10 cellular contexts compared by ENCODE assay signal in genomic region chr15:52783929-52784798, GRCh38. TPM values are rescaled to one million over a fixed set of nuclear protein-coding genes. Genes with fewer than 3 reads are reported as not detected.
DNase-seq lines count a peak whose midpoint lies in the region; ATAC-seq, FAIRE-seq and TF ChIP-seq lines count a peak whose summit lies in the region.
"Had no signal": no experiment of that assay in that cellular context is flagged by ENCODE, and none has a peak within 500 bp of the region (broad histone marks: within the 10 kb centered on the region; RNA-seq: fewer than 3 reads in every experiment).

No MANE protein-coding gene starts in this region.

- peaks cover 55% of the 10 kb centered on the region for H3K27me3 ChIP-seq in thoracic aorta (replicated peaks; ENCODE audit: insufficient read depth)

- peak; percentile 19 for TF ChIP-seq CTCF in thoracic aorta (IDR thresholded peaks at IDR 0.05)

- H3K36me3 ChIP-seq in thoracic aorta, result no peaks in the 10 kb centered on the region

- ATAC-seq in activated CD8-positive, alpha-beta memory T cell treated with anti-CD3 and anti-CD28 coated beads, Interleukin-2, amount 10 ng/mL, durations not matched to agents 7 days and 5 days, result no peak
- no peak for ATAC-seq in thoracic aorta (ENCODE audit: insufficient number of reproducible peaks, low FRiP score, low read depth)

- no peaks in the 10 kb centered on the region for H3K36me3 Mint-ChIP-seq in activated naive CD4-positive, alpha-beta T cell treated with anti-CD3 and anti-CD28 coated beads, Interleukin-2, amount 10 ng/mL, durations not matched to agents 7 days and 5 days
- H3K36me3 Mint-ChIP-seq in activated CD8-positive, alpha-beta memory T cell treated with anti-CD3 and anti-CD28 coated beads, Interleukin-2, amount 10 ng/mL, durations not matched to agents 7 days and 5 days, result no peaks in the 10 kb centered on the region

- no peak for FAIRE-seq in GM12891 (lab: Jason Lieb, UNC)

- H3K4me1 Mint-ChIP-seq in activated naive CD4-positive, alpha-beta T cell treated with anti-CD3 and anti-CD28 coated beads, Interleukin-2, amount 10 ng/mL, durations not matched to agents 7 days and 5 days, result peaks cover 25% of the 10 kb centered on the region
- peaks cover 15% of the 10 kb centered on the region for H3K4me1 Mint-ChIP-seq in activated CD8-positive, alpha-beta memory T cell treated with anti-CD3 and anti-CD28 coated beads, Interleukin-2, amount 10 ng/mL, durations not matched to agents 7 days and 5 days

- H3K4me3 Mint-ChIP-seq in activated naive CD4-positive, alpha-beta T cell treated with anti-CD3 and anti-CD28 coated beads, Interleukin-2, amount 10 ng/mL, durations not matched to agents 7 days and 5 days, result no peak overlapping the region
- H3K4me3 Mint-ChIP-seq in activated CD8-positive, alpha-beta memory T cell treated with anti-CD3 and anti-CD28 coated beads, Interleukin-2, amount 10 ng/mL, durations not matched to agents 7 days and 5 days, result no peak overlapping the region

- CTCF ChIA-PET in activated naive CD4-positive, alpha-beta T cell treated with anti-CD3 and anti-CD28 coated beads, Interleukin-2, amount 10 ng/mL, durations not matched to agents 7 days and 5 days (lab: Charles Lee), result interaction anchor here (1.4 to 1.5 kb wide), 2 partner anchors 18 to 19 kb away, joined by 4 to 5 read pairs; no protein-coding TSS in a partner anchor
- CTCF ChIA-PET in activated CD8-positive, alpha-beta memory T cell treated with anti-CD3 and anti-CD28 coated beads, Interleukin-2, amount 10 ng/mL, durations not matched to agents 7 days and 5 days (lab: Charles Lee), result interaction anchor here (1.5 kb wide), 1 partner anchor 10 kb away, joined by 4 read pairs; no protein-coding TSS in a partner anchor

- H3K4me1 ChIP-seq in thoracic aorta (ENCODE audit: control insufficient read depth in 1 of 2, low read depth in 2 of 2), result peaks cover 21 to 61% of the 10 kb centered on the region in 2 donors

- H3K9me3 ChIP-seq in iPS-18c (ENCODE audit: control insufficient read depth, insufficient read depth, low read length) (no peaks in the 10 kb centered on the region), thoracic aorta (no peaks in the 10 kb centered on the region)

- no peaks in the 10 kb centered on the region for H3K9me3 Mint-ChIP-seq in activated naive CD4-positive, alpha-beta T cell treated with anti-CD3 and anti-CD28 coated beads, Interleukin-2, amount 10 ng/mL, durations not matched to agents 7 days and 5 days
- H3K9me3 Mint-ChIP-seq in activated CD8-positive, alpha-beta memory T cell treated with anti-CD3 and anti-CD28 coated beads, Interleukin-2, amount 10 ng/mL, durations not matched to agents 7 days and 5 days (ENCODE audit: low read depth), result no peaks in the 10 kb centered on the region

- H3K27ac Mint-ChIP-seq in activated naive CD4-positive, alpha-beta T cell treated with anti-CD3 and anti-CD28 coated beads, Interleukin-2, amount 10 ng/mL, durations not matched to agents 7 days and 5 days, result no peak overlapping the region
- H3K27ac Mint-ChIP-seq in activated CD8-positive, alpha-beta memory T cell treated with anti-CD3 and anti-CD28 coated beads, Interleukin-2, amount 10 ng/mL, durations not matched to agents 7 days and 5 days, result peak overlapping the region; percentile 46

- peak; percentile 35 for DNase-seq in activated naive CD4-positive, alpha-beta T cell treated with anti-CD3 and anti-CD28 coated beads, Interleukin-2, amount 10 ng/mL, durations not matched to agents 7 days and 5 days
- DNase-seq in activated naive CD4-positive, alpha-beta T cell treated with Interleukin-2 at 50 U/mL for 16 hours, result no peak
- no peak for DNase-seq in activated CD8-positive, alpha-beta memory T cell treated with anti-CD3 and anti-CD28 coated beads, Interleukin-2, amount 10 ng/mL, durations not matched to agents 7 days and 5 days
- DNase-seq in thoracic aorta (ENCODE audit: low spot score) (no peak), GM12891 (ENCODE audit: insufficient read length, low spot score) (no peak), DMS153 treated with DMSO at 0.1 percent for 48 hours (lab: John Stamatoyannopoulos, UW; ENCODE audit: unreplicated experiment) (no peak), NCI-H1105 (lab: John Stamatoyannopoulos, UW) (no peak)
- DNase-seq: DND-41, NCI-H2029 treated with DMSO at 0.1 percent for 48 hours had no signal

- peak overlapping the region; percentile 55; the same call in 1 of the 2 replicates for H3K4me3 ChIP-seq in iPS-18c (ENCODE audit: insufficient read depth, low read depth, low read length)
- peak overlapping the region; percentile 38 for H3K4me3 ChIP-seq in thoracic aorta

- no peak for TF ChIP-seq POLR2A in GM12891 (IDR thresholded peaks at IDR 0.05; ENCODE audit: low read depth, low read length)

- H3K27ac ChIP-seq in thoracic aorta, result no peak overlapping the region

- H3K27me3 Mint-ChIP-seq in activated naive CD4-positive, alpha-beta T cell treated with anti-CD3 and anti-CD28 coated beads, Interleukin-2, amount 10 ng/mL, durations not matched to agents 7 days and 5 days, result peaks cover 93% of the 10 kb centered on the region
- peaks cover 94% of the 10 kb centered on the region for H3K27me3 Mint-ChIP-seq in activated CD8-positive, alpha-beta memory T cell treated with anti-CD3 and anti-CD28 coated beads, Interleukin-2, amount 10 ng/mL, durations not matched to agents 7 days and 5 days

TF ChIP-seq in GM12891, 5 proteins besides CTCF, POLR2A, EP300 and RAD21:
- TF ChIP-seq SPI1 (IDR thresholded peaks at IDR 0.05; ENCODE audit: low read depth, low read length), result no peak
- no peak for TF ChIP-seq POU2F2 (IDR thresholded peaks at IDR 0.05; ENCODE audit: low read depth, low read length)
- no peak for TF ChIP-seq TAF1 (IDR thresholded peaks at IDR 0.05; ENCODE audit: low read depth, low read length)
- TF ChIP-seq PAX5 (IDR thresholded peaks at IDR 0.05; ENCODE audit: insufficient read depth, low read length, severe bottlenecking), result no peak
- TF ChIP-seq POLR2AphosphoS5 (IDR thresholded peaks at IDR 0.05; ENCODE audit: low read depth, low read length), result no peak

RNA-seq across cellular contexts. Expression of gene ONECUT1, which starts 6.0 kb away (rescaled TPM):
- total RNA-seq in activated CD8-positive, alpha-beta memory T cell treated with anti-CD3 and anti-CD28 coated beads, Interleukin-2, amount 10 ng/mL, durations not matched to agents 7 days and 5 days, result not detected
- total RNA-seq in thoracic aorta, result under 1 TPM in 1 of 2 donors, not detected in 1; 0.28 TPM
- polyA plus RNA-seq in GM12891 (2012; ENCODE audit: low read depth, missing spikeins), result not detected
